ENCODE assay signal across 29 cellular contexts in the genomic region with DNA sequence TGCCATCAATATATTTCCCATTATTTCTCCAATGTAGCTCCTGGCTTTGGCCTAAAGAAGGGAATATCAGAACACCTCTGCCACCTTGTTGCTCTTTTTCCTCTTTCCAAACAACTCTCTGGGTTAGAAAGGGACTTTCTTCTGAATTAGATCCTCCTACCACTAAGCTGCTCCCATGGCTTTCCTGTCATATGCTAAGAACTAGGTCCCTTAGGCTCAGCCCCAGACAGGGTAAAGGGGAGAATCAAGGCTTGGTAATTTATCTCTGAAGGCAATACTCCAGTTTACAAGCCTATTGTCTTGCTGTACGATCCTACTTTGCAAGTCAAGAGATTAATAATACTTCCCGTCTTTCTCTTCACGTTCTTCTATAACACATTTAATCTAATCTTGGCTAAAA.
"Had no signal": no experiment of that assay in that cellular context is flagged by ENCODE, and none has a peak within 500 bp of the region (broad histone marks: within the 10 kb centered on the region; RNA-seq: fewer than 3 reads in every experiment).

No MANE protein-coding gene starts in this region.

- H3K36me3 ChIP-seq: colonic mucosa, esophagus muscularis mucosa, gastroesophageal sphincter, heart left ventricle, left lung, neural progenitor cell, ovary, sigmoid colon, spleen, thoracic aorta, tibial nerve, vagina had no signal

- H3K4me3 Mint-ChIP-seq: dendritic cell treated with granulocyte-macrophage colony-stimulating factor and Interleukin-4, amounts not matched to agents 40 ng/mL and 50 ng/mL, for 4 days; endodermal cell; naive thymus-derived CD4-positive, alpha-beta T cell; nephron; neural progenitor cell; stimulated activated memory B cell treated with anti-CD40 and anti-IgM and Interleukin-4, amounts not matched to agents 10 μg/mL and 1 μg/mL and 100 μg/mL, for 72 hours had no signal

- ATAC-seq: gastroesophageal sphincter; heart left ventricle; left cardiac atrium; left lung; naive thymus-derived CD4-positive, alpha-beta T cell; psoas muscle; right cardiac atrium; stimulated activated naive CD8-positive, alpha-beta T cell treated with anti-CD3 and anti-CD28 coated beads, Interleukin-15, Interleukin-2, amounts not matched to agents 100 U/mL and 50 U/mL, for 24 hours had no signal

- H3K27me3 Mint-ChIP-seq: dendritic cell treated with granulocyte-macrophage colony-stimulating factor and Interleukin-4, amounts not matched to agents 40 ng/mL and 50 ng/mL, for 4 days; stimulated activated memory B cell treated with anti-CD40 and anti-IgM and Interleukin-4, amounts not matched to agents 10 μg/mL and 1 μg/mL and 100 μg/mL, for 72 hours had no signal

- H3K36me3 Mint-ChIP-seq: naive thymus-derived CD4-positive, alpha-beta T cell; neural progenitor cell; stimulated activated memory B cell treated with anti-CD40 and anti-IgM and Interleukin-4, amounts not matched to agents 10 μg/mL and 1 μg/mL and 100 μg/mL, for 72 hours had no signal

- DNase-seq: colonic mucosa; effector CD8-positive, alpha-beta T cell; heart left ventricle; kidney; left cardiac atrium; left lung; midbrain; naive thymus-derived CD4-positive, alpha-beta T cell; occipital lobe; ovary; posterior cingulate gyrus; psoas muscle; right cardiac atrium; sigmoid colon; spleen; stimulated activated CD4-positive, alpha-beta T cell treated with anti-CD3 and anti-CD28 coated beads, Interleukin-4, amount 100 ng/mL, for 4 hours; stimulated activated naive CD8-positive, alpha-beta T cell treated with anti-CD3 and anti-CD28 coated beads, Interleukin-15, Interleukin-2, amounts not matched to agents 100 U/mL and 50 U/mL, for 24 hours had no signal

- H3K9ac ChIP-seq: neural progenitor cell had no signal

- H3K9me3 Mint-ChIP-seq: endodermal cell; nephron; neural progenitor cell; stimulated activated memory B cell treated with anti-CD40 and anti-IgM and Interleukin-4, amounts not matched to agents 10 μg/mL and 1 μg/mL and 100 μg/mL, for 72 hours had no signal

- H3K27ac Mint-ChIP-seq: dendritic cell treated with granulocyte-macrophage colony-stimulating factor and Interleukin-4, amounts not matched to agents 40 ng/mL and 50 ng/mL, for 4 days; endodermal cell; naive thymus-derived CD4-positive, alpha-beta T cell; nephron; neural progenitor cell; stimulated activated memory B cell treated with anti-CD40 and anti-IgM and Interleukin-4, amounts not matched to agents 10 μg/mL and 1 μg/mL and 100 μg/mL, for 72 hours had no signal

- FAIRE-seq: kidney had no signal

- H3K27ac ChIP-seq: colonic mucosa, esophagus muscularis mucosa, foreskin keratinocyte, gastroesophageal sphincter, heart left ventricle, hepatocyte, left lung, neural progenitor cell, ovary, psoas muscle, sigmoid colon, spleen, thoracic aorta, tibial nerve, vagina had no signal

- H3K79me2 ChIP-seq: hepatocyte had no signal

- H3K9me3 ChIP-seq: colonic mucosa, esophagus muscularis mucosa, gastroesophageal sphincter, heart left ventricle, left lung, ovary, psoas muscle, sigmoid colon, thoracic aorta, tibial nerve, vagina had no signal

- H2AFZ ChIP-seq: hepatocyte, neural progenitor cell had no signal

- H3K27me3 ChIP-seq: colonic mucosa, esophagus muscularis mucosa, foreskin keratinocyte, gastroesophageal sphincter, heart left ventricle, hepatocyte, left lung, neural progenitor cell, ovary, sigmoid colon, spleen, tibial nerve, vagina had no signal

- H3K4me1 Mint-ChIP-seq: naive thymus-derived CD4-positive, alpha-beta T cell; nephron; stimulated activated memory B cell treated with anti-CD40 and anti-IgM and Interleukin-4, amounts not matched to agents 10 μg/mL and 1 μg/mL and 100 μg/mL, for 72 hours had no signal

- H3K4me3 ChIP-seq: colonic mucosa, esophagus muscularis mucosa, gastroesophageal sphincter, heart left ventricle, hepatocyte, left lung, neural progenitor cell, ovary, psoas muscle, sigmoid colon, spleen, thoracic aorta, tibial nerve, vagina had no signal

- H3K4me2 ChIP-seq: hepatocyte, neural progenitor cell had no signal

- H3K4me1 ChIP-seq: colonic mucosa, esophagus muscularis mucosa, foreskin keratinocyte, gastroesophageal sphincter, heart left ventricle, left lung, psoas muscle, sigmoid colon, spleen, tibial nerve, vagina had no signal
